Comparison of ENCODE assay signal across 15 cellular contexts in the genomic region with DNA sequence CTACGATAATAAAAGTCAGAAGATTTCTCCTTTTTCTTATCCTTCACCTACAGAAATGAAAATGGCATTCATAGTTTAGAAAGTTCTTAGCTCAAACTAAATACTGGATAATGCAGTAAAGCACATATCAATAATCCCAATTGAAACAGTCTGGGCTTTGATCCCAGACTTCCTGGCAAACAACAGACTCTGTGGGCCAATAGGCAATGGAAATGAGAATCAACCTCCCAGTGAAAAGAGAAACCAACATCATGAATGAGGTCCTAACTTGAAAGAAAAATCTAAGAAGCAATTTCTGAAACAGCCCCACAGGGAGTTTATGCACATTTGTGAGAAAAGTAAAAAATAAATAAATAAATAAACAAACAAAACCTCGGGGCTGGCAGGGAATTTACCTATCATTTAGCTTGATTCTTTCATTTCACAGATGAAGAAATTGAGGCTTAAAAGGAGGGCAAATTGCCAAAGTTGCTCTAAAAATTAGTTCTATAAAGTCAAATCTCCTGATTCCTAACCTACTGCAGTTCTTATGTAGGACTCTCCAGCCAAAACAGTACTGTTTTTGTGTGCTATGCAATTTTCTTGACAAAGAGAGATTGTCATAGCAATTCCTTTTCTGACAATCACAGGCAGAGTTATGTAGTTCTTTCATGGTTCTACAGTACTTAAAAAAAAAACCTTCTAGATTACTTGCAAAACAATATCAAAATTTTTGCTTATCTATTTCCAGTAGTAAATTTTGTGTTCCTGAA.
"Had no signal": no experiment of that assay in that cellular context is flagged by ENCODE, and none has a peak within 500 bp of the region (broad histone marks: within the 10 kb centered on the region; RNA-seq: fewer than 3 reads in every experiment).

No MANE protein-coding gene starts in this region.

- FAIRE-seq: kidney had no signal

- DNase-seq: activated CD4-positive, alpha-beta memory T cell treated with anti-CD3 and anti-CD28 coated beads, Interleukin-2, amount 10 ng/mL, durations not matched to agents 7 days and 5 days; activated CD4-positive, alpha-beta T cell treated with anti-CD3 and anti-CD28 coated beads for 4 hours; activated T-cell treated with anti-CD3 and anti-CD28 coated beads, Interleukin-2, amount 50 U/mL, for 24 hours; adrenal gland; effector memory CD4-positive, alpha-beta T cell; kidney; left ventricle myocardium superior; occipital lobe; sigmoid colon; spleen; stimulated activated naive CD8-positive, alpha-beta T cell treated with anti-CD3 and anti-CD28 coated beads, Interleukin-15, amount 100 ng/mL, for 72 hours; T-cell; T-helper 9 cell; upper lobe of right lung; WERI-Rb-1 had no signal
